ENCODE assay signal across 11 cellular contexts in genomic region chr17:60089097-60089844, GRCh38. TPM values are rescaled to one million over a fixed set of nuclear protein-coding genes. Genes with fewer than 3 reads are reported as not detected.
A peak's percentile ranks its signal among the peaks of the same experiment; 100 is the strongest.
DNase-seq lines count a peak whose midpoint lies in the region; ATAC-seq and TF ChIP-seq lines count a peak whose summit lies in the region.
"Had no signal": no experiment of that assay in that cellular context is flagged by ENCODE, and none has a peak within 500 bp of the region (broad histone marks: within the 10 kb centered on the region; RNA-seq: fewer than 3 reads in every experiment).

No MANE protein-coding gene starts in this region.

- no peak overlapping the region for H3K9ac ChIP-seq in colonic mucosa (ENCODE audit: low read depth in 2 of 2, low read length in 2 of 2)

- DNase-seq in naive B cell (peak; percentile 74), NCI-H1092 treated with DMSO at 0.1 percent for 48 hours (lab: John Stamatoyannopoulos, UW) (no peak), colonic mucosa (no peak), NCI-H1694 (lab: John Stamatoyannopoulos, UW) (no peak), adrenal gland (no peak)
- DNase-seq: activated CD4-positive, alpha-beta T cell treated with anti-CD3 and anti-CD28 coated beads, Interleukin-2, amount 10 ng/mL, durations not matched to agents 24 days and 14 days; stimulated activated naive CD4-positive, alpha-beta T cell treated with Interleukin-2 at 50 U/mL for 16 hours had no signal

- peak; percentile 51 for ATAC-seq in GM18861 (IDR thresholded peaks at IDR 0.05; ENCODE audit: unreplicated experiment)
- peak; percentile 54 for ATAC-seq in GM21825 (IDR thresholded peaks at IDR 0.05; ENCODE audit: unreplicated experiment)
- ATAC-seq in naive B cell (ENCODE audit: low read depth in 2 of 2) = peak; percentile 79 to 81

- WGBS in adrenal gland, 4 donors = 66 to 75% (median 72%) methylated on average over 4 of the region's 4 CpGs

- H3K9me3 ChIP-seq in colonic mucosa (no peaks in the 10 kb centered on the region), adrenal gland (replicated peaks in 1 of 3) (no peaks in the 10 kb centered on the region)

- H3K27me3 Mint-ChIP-seq in IgD-negative memory B cell (peaks cover 5% of the 10 kb centered on the region), naive B cell (no peaks in the 10 kb centered on the region)

- H3K36me3 ChIP-seq in colonic mucosa = no peaks in the 10 kb centered on the region
- no peaks in the 10 kb centered on the region for H3K36me3 ChIP-seq in adrenal gland (replicated peaks in 1 of 2)

- H3K27me3 ChIP-seq in colonic mucosa (no peaks in the 10 kb centered on the region), adrenal gland (no peaks in the 10 kb centered on the region)

- intact Hi-C loops in colonic mucosa (cut with DNase I) = no loop called here
- intact Hi-C loops in adrenal gland (cut with DNase I) = no loop called here

- TF ChIP-seq CTCF in colonic mucosa (IDR thresholded peaks at IDR 0.05) (no peak), adrenal gland (IDR thresholded peaks at IDR 0.05) (no peak)

- peaks cover 51 to 54% (median 53%) of the 10 kb centered on the region in 3 donors for H3K4me1 Mint-ChIP-seq in IgD-negative memory B cell
- peaks cover 47 to 88% (median 64%) of the 10 kb centered on the region in 3 donors for H3K4me1 Mint-ChIP-seq in naive B cell
- H3K4me1 Mint-ChIP-seq: activated CD4-positive, alpha-beta T cell treated with anti-CD3 and anti-CD28 coated beads, Interleukin-2, amount 10 ng/mL, durations not matched to agents 24 days and 14 days had no signal

- H3K9me3 Mint-ChIP-seq in IgD-negative memory B cell (peaks cover under 1 to 3% (median 2%) of the 10 kb centered on the region in 3 donors), naive B cell (peaks cover 0 to 12% (median 8%) of the 10 kb centered on the region in 7 donors)
- H3K9me3 Mint-ChIP-seq: activated CD4-positive, alpha-beta T cell treated with anti-CD3 and anti-CD28 coated beads, Interleukin-2, amount 10 ng/mL, durations not matched to agents 24 days and 14 days had no signal

- peak overlapping the region; percentile 49 to 81 (median 58) for H3K4me3 Mint-ChIP-seq in IgD-negative memory B cell
- peak overlapping the region; percentile 74 to 91 (median 82) for H3K4me3 Mint-ChIP-seq in naive B cell
- H3K4me3 Mint-ChIP-seq: activated CD4-positive, alpha-beta T cell treated with anti-CD3 and anti-CD28 coated beads, Interleukin-2, amount 10 ng/mL, durations not matched to agents 24 days and 14 days had no signal

- H3K4me1 ChIP-seq in colonic mucosa (no peaks in the 10 kb centered on the region), adrenal gland (replicated peaks in 1 of 2) (no peaks in the 10 kb centered on the region)

- H3K27ac ChIP-seq in colonic mucosa (no peak overlapping the region), adrenal gland (no peak overlapping the region)
- H3K27ac ChIP-seq: HL-60 had no signal

- no peak for TF ChIP-seq POLR2A in adrenal gland (IDR thresholded peaks at IDR 0.05)

- peak overlapping the region; percentile 71 to 95 (median 80) for H3K27ac Mint-ChIP-seq in IgD-negative memory B cell
- peak overlapping the region; percentile 96 to 99 (median 97) for H3K27ac Mint-ChIP-seq in naive B cell
- H3K27ac Mint-ChIP-seq: activated CD4-positive, alpha-beta T cell treated with anti-CD3 and anti-CD28 coated beads, Interleukin-2, amount 10 ng/mL, durations not matched to agents 24 days and 14 days had no signal

- peaks cover 1% of the 10 kb centered on the region for H3K36me3 Mint-ChIP-seq in IgD-negative memory B cell
- H3K36me3 Mint-ChIP-seq in naive B cell = no peaks in the 10 kb centered on the region

- H3K4me3 ChIP-seq in colonic mucosa (no peak overlapping the region), adrenal gland (no peak overlapping the region)

RNA-seq across cellular contexts. Expression of gene HEATR6, which starts 10.6 kb away (rescaled TPM):
- 15.1 TPM for polyA plus RNA-seq in IgD-negative memory B cell
- polyA plus RNA-seq in naive B cell (ENCODE audit: low read depth in 6 of 6) = 10 to 100 TPM; 10.1 to 19.1 (median 15.8) TPM
- total RNA-seq in colonic mucosa = 10 to 100 TPM in 1 of 2 donors, 1 to 10 TPM in 1; 9.7 to 12.0 TPM
- 10 to 100 TPM; 18.8 to 30.3 (median 25.0) TPM for total RNA-seq in adrenal gland
- 10 to 100 TPM; 14.3 to 22.8 (median 15.4) TPM for polyA plus RNA-seq in adrenal gland
